1 cellular context compared by ENCODE assay signal in the genomic region with DNA sequence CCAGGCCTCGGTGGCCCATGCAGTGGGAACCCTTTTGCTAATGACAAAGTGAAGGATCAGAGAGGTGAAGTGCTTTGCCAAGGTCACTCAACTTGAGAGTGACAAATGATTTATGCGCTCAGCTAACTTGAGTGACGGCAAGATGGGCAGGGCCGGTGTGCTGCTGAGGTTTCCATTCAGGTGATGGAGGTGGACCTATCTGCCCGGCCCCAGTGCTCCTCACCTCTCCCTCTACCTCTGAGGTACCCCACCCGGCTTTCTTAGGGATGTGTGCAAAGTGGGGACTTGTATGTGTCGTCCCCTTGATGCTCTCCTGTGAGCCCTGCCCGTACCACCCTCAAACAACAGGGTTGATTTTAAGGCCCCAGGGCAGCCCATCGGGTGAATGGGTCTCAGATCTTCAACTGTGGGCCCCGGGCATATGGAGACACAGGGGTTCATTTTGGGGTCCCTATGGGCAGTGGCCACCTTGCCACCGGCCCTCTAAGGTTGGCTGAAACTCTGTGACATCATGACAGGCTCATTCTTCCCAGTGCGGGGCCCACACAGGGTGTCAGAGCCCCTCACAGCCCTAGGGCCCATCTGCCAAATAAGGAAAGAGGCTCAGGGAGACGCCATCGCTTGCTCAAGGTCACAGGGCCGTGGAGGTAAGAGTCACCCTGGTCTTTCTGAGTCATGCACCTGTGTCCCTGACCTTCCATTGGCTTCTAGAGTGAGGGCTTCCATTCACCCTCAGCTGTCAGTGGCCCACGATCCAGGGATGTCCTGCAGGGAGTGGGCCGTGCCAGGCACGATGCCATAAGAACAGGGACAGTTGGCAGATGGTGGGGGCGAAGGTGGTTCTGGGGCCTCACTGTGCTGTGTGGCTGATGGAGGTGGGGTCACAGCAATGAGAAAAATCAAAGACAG.
TF ChIP-seq lines count a peak whose summit lies in the region.

No MANE protein-coding gene starts in this region.

TF ChIP-seq in HepG2, 621 proteins besides CTCF, POLR2A, EP300 and RAD21:
- TF ChIP-seq HIVEP1 (CRISPR knock-in tag; IDR thresholded peaks at IDR 0.05) (no peak), FOSL2 (CRISPR knock-in tag; IDR thresholded peaks at IDR 0.05) (peak; percentile 72), SRF (IDR thresholded peaks at IDR 0.05; ENCODE audit: low read depth, low read length) (peak; percentile 63; the same call in 1 of the 2 replicates), ZNF317 (CRISPR knock-in tag; IDR thresholded peaks at IDR 0.05) (0 out of 2 replicates have a peak, but pooled peaks have one; percentile 34), ZNF687 (CRISPR knock-in tag; IDR thresholded peaks at IDR 0.05) (peak; percentile 15; the same call in 1 of the 2 replicates), RARA (CRISPR knock-in tag; IDR thresholded peaks at IDR 0.05) (peak; percentile 73)
- TF ChIP-seq, protein P1, sequence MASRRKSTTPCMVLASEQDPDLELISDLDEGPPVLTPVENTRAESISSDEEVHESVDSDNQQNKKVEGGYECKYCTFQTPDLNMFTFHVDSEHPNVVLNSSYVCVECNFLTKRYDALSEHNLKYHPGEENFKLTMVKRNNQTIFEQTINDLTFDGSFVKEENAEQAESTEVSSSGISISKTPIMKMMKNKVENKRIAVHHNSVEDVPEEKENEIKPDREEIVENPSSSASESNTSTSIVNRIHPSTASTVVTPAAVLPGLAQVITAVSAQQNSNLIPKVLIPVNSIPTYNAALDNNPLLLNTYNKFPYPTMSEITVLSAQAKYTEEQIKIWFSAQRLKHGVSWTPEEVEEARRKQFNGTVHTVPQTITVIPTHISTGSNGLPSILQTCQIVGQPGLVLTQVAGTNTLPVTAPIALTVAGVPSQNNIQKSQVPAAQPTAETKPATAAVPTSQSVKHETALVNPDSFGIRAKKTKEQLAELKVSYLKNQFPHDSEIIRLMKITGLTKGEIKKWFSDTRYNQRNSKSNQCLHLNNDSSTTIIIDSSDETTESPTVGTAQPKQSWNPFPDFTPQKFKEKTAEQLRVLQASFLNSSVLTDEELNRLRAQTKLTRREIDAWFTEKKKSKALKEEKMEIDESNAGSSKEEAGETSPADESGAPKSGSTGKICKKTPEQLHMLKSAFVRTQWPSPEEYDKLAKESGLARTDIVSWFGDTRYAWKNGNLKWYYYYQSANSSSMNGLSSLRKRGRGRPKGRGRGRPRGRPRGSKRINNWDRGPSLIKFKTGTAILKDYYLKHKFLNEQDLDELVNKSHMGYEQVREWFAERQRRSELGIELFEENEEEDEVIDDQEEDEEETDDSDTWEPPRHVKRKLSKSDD (CRISPR knock-in tag; IDR thresholded peaks at IDR 0.05; ENCODE audit: low read depth): no peak
- TF ChIP-seq, protein P2, sequence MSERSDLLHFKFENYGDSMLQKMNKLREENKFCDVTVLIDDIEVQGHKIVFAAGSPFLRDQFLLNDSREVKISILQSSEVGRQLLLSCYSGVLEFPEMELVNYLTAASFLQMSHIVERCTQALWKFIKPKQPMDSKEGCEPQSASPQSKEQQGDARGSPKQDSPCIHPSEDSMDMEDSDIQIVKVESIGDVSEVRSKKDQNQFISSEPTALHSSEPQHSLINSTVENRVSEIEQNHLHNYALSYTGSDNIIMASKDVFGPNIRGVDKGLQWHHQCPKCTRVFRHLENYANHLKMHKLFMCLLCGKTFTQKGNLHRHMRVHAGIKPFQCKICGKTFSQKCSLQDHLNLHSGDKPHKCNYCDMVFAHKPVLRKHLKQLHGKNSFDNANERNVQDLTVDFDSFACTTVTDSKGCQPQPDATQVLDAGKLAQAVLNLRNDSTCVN (CRISPR knock-in tag; IDR thresholded peaks at IDR 0.05; ENCODE audit: borderline replicate concordance): 0 out of 2 replicates have a peak, but pooled peaks have one; percentile 22
